11 cellular contexts compared by ENCODE assay signal in the genomic region with DNA sequence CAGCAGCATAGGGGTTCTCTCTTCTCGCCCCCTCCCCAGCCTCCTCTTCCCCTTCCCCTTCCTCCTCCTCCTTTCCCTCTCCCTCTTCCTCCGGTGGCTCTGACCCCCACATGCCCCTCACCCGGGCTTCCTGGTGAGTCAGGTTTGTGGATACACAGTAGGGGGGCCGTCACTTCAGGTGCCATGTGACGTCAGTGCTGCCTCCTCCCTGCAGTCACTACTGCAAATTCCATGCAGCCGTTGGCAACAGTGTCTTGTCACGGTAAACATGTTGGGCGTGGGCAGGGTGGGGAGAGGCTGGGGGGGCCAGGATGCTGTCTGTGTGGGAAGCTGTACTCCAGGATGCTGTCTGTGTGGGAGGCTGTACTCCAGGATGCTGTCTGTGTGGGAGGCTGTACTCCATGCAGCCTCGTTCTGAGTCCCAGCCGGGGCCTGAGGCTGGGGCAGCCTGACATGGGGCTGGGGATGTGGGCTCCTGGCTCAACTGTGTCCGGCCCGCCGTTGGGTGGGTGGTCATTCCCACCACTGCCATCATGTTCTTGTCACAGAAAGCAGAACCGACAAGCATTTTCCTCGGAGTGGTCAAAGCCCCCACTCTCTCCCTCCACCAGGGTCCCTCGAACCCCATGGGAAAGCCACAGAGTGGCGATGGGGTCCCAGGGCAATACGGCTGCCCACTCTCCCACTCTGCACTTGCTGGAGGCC. TPM values are rescaled to one million over a fixed set of nuclear protein-coding genes. Genes with fewer than 3 reads are reported as not detected.
DNase-seq lines count a peak whose midpoint lies in the region; ATAC-seq and TF ChIP-seq lines count a peak whose summit lies in the region.
"Had no signal": no experiment of that assay in that cellular context is flagged by ENCODE, and none has a peak within 500 bp of the region (broad histone marks: within the 10 kb centered on the region; RNA-seq: fewer than 3 reads in every experiment).

No MANE protein-coding gene starts in this region.

- no peak overlapping the region for H3K27ac Mint-ChIP-seq in stimulated activated naive B cell treated with anti-CD40 and anti-IgM and Interleukin-4, amounts not matched to agents 10 μg/mL and 1 μg/mL and 100 μg/mL, for 72 hours
- H3K27ac Mint-ChIP-seq in natural killer cell: no peak overlapping the region

- H3K27me3 Mint-ChIP-seq in stimulated activated naive B cell treated with anti-CD40 and anti-IgM and Interleukin-4, amounts not matched to agents 10 μg/mL and 1 μg/mL and 100 μg/mL, for 72 hours: peaks cover 19 to 41% of the 10 kb centered on the region in 2 donors
- peaks cover 0 to 5% of the 10 kb centered on the region in 2 donors for H3K27me3 Mint-ChIP-seq in natural killer cell (ENCODE audit: low read depth in 2 of 2)

- peaks cover 8% of the 10 kb centered on the region for H3K4me1 ChIP-seq in psoas muscle

- WGBS in psoas muscle, 3 donors: 53 to 63% (median 63%) methylated on average over 18 of the region's 18 CpGs

- no peak overlapping the region for H3K27ac ChIP-seq in psoas muscle
- H3K27ac ChIP-seq: 22Rv1 had no signal

- TF ChIP-seq CTCF in psoas muscle (IDR thresholded peaks at IDR 0.05) (no peak), natural killer cell (IDR thresholded peaks at IDR 0.05) (no peak)

- H3K9me3 ChIP-seq in psoas muscle: no peaks in the 10 kb centered on the region

- peak; percentile 22 for DNase-seq in DMS153 (lab: John Stamatoyannopoulos, UW)
- DNase-seq in DMS153 treated with DMSO at 0.1 percent for 48 hours (lab: John Stamatoyannopoulos, UW; ENCODE audit: unreplicated experiment): no peak
- DNase-seq in RPMI7951 (ENCODE audit: low read depth): peak; percentile 68
- peak; percentile 81 for DNase-seq in glomerular visceral epithelial cell (ENCODE audit: extremely low spot score)
- peak; percentile 12 to 35 for DNase-seq in psoas muscle
- no peak for DNase-seq in NCI-H748 treated with DMSO at 0.1 percent for 48 hours (lab: John Stamatoyannopoulos, UW)
- no peak for DNase-seq in stimulated activated naive B cell treated with anti-CD40 and anti-IgM and Interleukin-4, amounts not matched to agents 10 μg/mL and 1 μg/mL and 100 μg/mL, for 72 hours
- no peak for DNase-seq in natural killer cell
- DNase-seq: MV-4-11 had no signal

- peaks cover 0 to 9% (median 0%) of the 10 kb centered on the region in 3 donors for H3K27me3 ChIP-seq in psoas muscle (ENCODE audit: insufficient read depth in 3 of 3, low read length in 2 of 3)

- no peaks in the 10 kb centered on the region for H3K36me3 ChIP-seq in psoas muscle (ENCODE audit: insufficient read depth in 1 of 2, low read depth in 1 of 2)

- no peaks in the 10 kb centered on the region for H3K4me1 Mint-ChIP-seq in stimulated activated naive B cell treated with anti-CD40 and anti-IgM and Interleukin-4, amounts not matched to agents 10 μg/mL and 1 μg/mL and 100 μg/mL, for 72 hours
- H3K4me1 Mint-ChIP-seq in natural killer cell: no peaks in the 10 kb centered on the region

- intact Hi-C loops in psoas muscle (cut with DNase I) (no loop called here), natural killer cell (cut with micrococcal nuclease) (no loop called here)

- ATAC-seq in psoas muscle (no peak), natural killer cell (no peak)
- ATAC-seq in stimulated activated naive B cell treated with anti-CD40 and anti-IgM and Interleukin-4, amounts not matched to agents 10 μg/mL and 1 μg/mL and 100 μg/mL, for 72 hours (replicated peaks): no peak

- H3K4me3 Mint-ChIP-seq in stimulated activated naive B cell treated with anti-CD40 and anti-IgM and Interleukin-4, amounts not matched to agents 10 μg/mL and 1 μg/mL and 100 μg/mL, for 72 hours: no peak overlapping the region
- H3K4me3 Mint-ChIP-seq in natural killer cell: no peak overlapping the region

- peaks cover 0 to 5% of the 10 kb centered on the region in 2 donors for H3K9me3 Mint-ChIP-seq in stimulated activated naive B cell treated with anti-CD40 and anti-IgM and Interleukin-4, amounts not matched to agents 10 μg/mL and 1 μg/mL and 100 μg/mL, for 72 hours
- no peaks in the 10 kb centered on the region for H3K9me3 Mint-ChIP-seq in natural killer cell

- H3K4me3 ChIP-seq in psoas muscle: no peak overlapping the region

- H3K36me3 Mint-ChIP-seq in stimulated activated naive B cell treated with anti-CD40 and anti-IgM and Interleukin-4, amounts not matched to agents 10 μg/mL and 1 μg/mL and 100 μg/mL, for 72 hours: no peaks in the 10 kb centered on the region
- H3K36me3 Mint-ChIP-seq in natural killer cell: no peaks in the 10 kb centered on the region

RNA-seq across cellular contexts. Expression of a gene that starts 2.4 kb away (rescaled TPM):
- total RNA-seq in RPMI7951 (2014; rRNA removed; shearing (Covaris generic)): not detected in 2 replicates
- total RNA-seq in psoas muscle (under 1 TPM in 3 of 4 donors, not detected in 1; 0.02 to 0.44 (median 0.04) TPM), natural killer cell (not detected)
- polyA plus RNA-seq in psoas muscle: under 1 TPM in 2 of 3 donors, not detected in 1; under 0.01 to 0.01 TPM
- total RNA-seq: G401 had no signal

RNA-seq across cellular contexts. Expression of a gene that starts 35.8 kb away (rescaled TPM):
- total RNA-seq in RPMI7951 (2014; rRNA removed; shearing (Covaris generic)): under 0.01 and 0.10 TPM in 2 replicates
- not detected for total RNA-seq in psoas muscle
- polyA plus RNA-seq in psoas muscle: under 1 TPM; under 0.01 to 0.04 (median 0.01) TPM
- not detected for total RNA-seq in natural killer cell
- total RNA-seq: G401 had no signal

Comparison
In these comparisons a context has a peak if more than half of its experiments do, and no peak if none do; other contexts are left out.
1. DNase-seq: peak in DMS153 (single experiment), RPMI7951 (single experiment), glomerular visceral epithelial cell (single experiment) and psoas muscle (2 of 2); none in DMS153 treated with DMSO at 0.1 percent for 48 hours (single experiment), NCI-H748 treated with DMSO at 0.1 percent for 48 hours (single experiment), stimulated activated naive B cell treated with anti-CD40 and anti-IgM and Interleukin-4, amounts not matched to agents 10 μg/mL and 1 μg/mL and 100 μg/mL, for 72 hours (single experiment) and natural killer cell (single experiment).